ENCODE assay signal across 8 cellular contexts in genomic region chr9:130689937-130690700, GRCh38. TPM values are rescaled to one million over a fixed set of nuclear protein-coding genes. Genes with fewer than 3 reads are reported as not detected.
DNase-seq lines count a peak whose midpoint lies in the region; ATAC-seq, FAIRE-seq and TF ChIP-seq lines count a peak whose summit lies in the region.

No MANE protein-coding gene starts in this region.

- TF ChIP-seq CTCF in PC-9 (conservative IDR thresholded peaks at IDR 0.05), result no peak

- H3K36me3 Mint-ChIP-seq in CD8-positive, alpha-beta memory T cell, result peaks cover 0 to 11% (median 2%) of the 10 kb centered on the region in 3 donors

- intact Hi-C loops in PC-9 (cut with micrococcal nuclease; ENCODE audit: unreplicated experiment), result loop anchor here (1.0 to 10.0 kb wide), 2 partner anchors 338 to 805 kb away; no protein-coding TSS in a partner anchor

- H3K4me3 ChIP-seq in CD8-positive, alpha-beta memory T cell (ENCODE audit: low read length), result no peak overlapping the region
- H3K4me3 ChIP-seq in PC-9, result peak overlapping the region; percentile 70

- no peak overlapping the region for H3K27ac ChIP-seq in CD8-positive, alpha-beta memory T cell (ENCODE audit: low read depth, low read length)
- peak overlapping the region; percentile 29 for H3K27ac ChIP-seq in PC-9

- H2AFZ ChIP-seq in PC-9, result peak overlapping the region; percentile 84

- ATAC-seq in GM18511 (IDR thresholded peaks at IDR 0.05; ENCODE audit: unreplicated experiment), result no peak
- no peak for ATAC-seq in HG02763 (IDR thresholded peaks at IDR 0.05; ENCODE audit: unreplicated experiment)
- no peak for ATAC-seq in GM18505 (IDR thresholded peaks at IDR 0.05; ENCODE audit: unreplicated experiment)

- H3K27me3 ChIP-seq in CD8-positive, alpha-beta memory T cell (ENCODE audit: insufficient read depth, low read length, poor library complexity, severe bottlenecking), result no peaks in the 10 kb centered on the region
- H3K27me3 ChIP-seq in PC-9 (ENCODE audit: insufficient read depth, low read depth), result no peaks in the 10 kb centered on the region

- H3K9me3 ChIP-seq in CD8-positive, alpha-beta memory T cell (ENCODE audit: low read length), result no peaks in the 10 kb centered on the region
- no peaks in the 10 kb centered on the region for H3K9me3 ChIP-seq in PC-9 (ENCODE audit: insufficient read depth, low read depth)

- H3K36me3 ChIP-seq in CD8-positive, alpha-beta memory T cell (ENCODE audit: insufficient read depth, low read length), result no peaks in the 10 kb centered on the region
- no peaks in the 10 kb centered on the region for H3K36me3 ChIP-seq in PC-9 (ENCODE audit: low read depth)

- H3F3A ChIP-seq in PC-9 (ENCODE audit: insufficient read depth, low read depth), result peaks cover 12% of the 10 kb centered on the region; the same call in 1 of the 2 replicates

- TF ChIP-seq POLR2A in GM18505 (IDR thresholded peaks at IDR 0.05; ENCODE audit: borderline replicate concordance, extremely low read depth, insufficient read depth, insufficient read length), result no peak

- peak; percentile 92 for FAIRE-seq in endometrium (lab: Jason Lieb, UNC)

- H3K9me3 Mint-ChIP-seq in CD8-positive, alpha-beta memory T cell, result peaks cover 0 to 2% (median 0%) of the 10 kb centered on the region in 5 donors

- H3K4me1 ChIP-seq in CD8-positive, alpha-beta memory T cell (ENCODE audit: insufficient read depth, low read length), result peaks cover 19% of the 10 kb centered on the region
- H3K4me1 ChIP-seq in PC-9 (replicated peaks; ENCODE audit: insufficient read depth), result peaks cover 21% of the 10 kb centered on the region

- peaks cover 24 to 39% (median 34%) of the 10 kb centered on the region in 3 donors for H3K4me1 Mint-ChIP-seq in CD8-positive, alpha-beta memory T cell

- no peak for DNase-seq in CD8-positive, alpha-beta memory T cell
- peak; percentile 95 for DNase-seq in HuH-7 (ENCODE audit: low spot score)
- peak; percentile 83 to 95 for DNase-seq in PC-9
- DNase-seq in midbrain (lab: John Stamatoyannopoulos, UW), result peak; percentile 82

- H3K27ac Mint-ChIP-seq in CD8-positive, alpha-beta memory T cell, result no peak overlapping the region

- POLR2A ChIA-PET in CD8-positive, alpha-beta memory T cell (lab: Charles Lee), result no interaction called here
- POLR2A ChIA-PET in PC-9 (lab: Charles Lee; ENCODE audit: unreplicated experiment), result interaction anchor here (0.6 to 0.8 kb wide), 4 partner anchors 38 to 279 kb away, joined by 4 to 14 read pairs (median 8); no protein-coding TSS in a partner anchor

- TSS peak; percentile 39 for BruUV-seq in PC-9 (replicated peaks; lab: Mats Ljungman, UMichigan)

- peaks cover 16% of the 10 kb centered on the region for H3K79me2 ChIP-seq in PC-9 (ENCODE audit: low read depth)

- peak overlapping the region; percentile 82 for H3K4me2 ChIP-seq in PC-9

- H4K20me1 ChIP-seq in PC-9 (ENCODE audit: insufficient read depth), result peaks cover 5% of the 10 kb centered on the region; the same call in 1 of the 2 replicates

- peak overlapping the region in 4 of 7 donors; percentile 3 to 69 (median 56) for H3K4me3 Mint-ChIP-seq in CD8-positive, alpha-beta memory T cell

- CTCF ChIA-PET in CD8-positive, alpha-beta memory T cell (lab: Charles Lee), result interaction anchor here (0.7 to 1.7 kb wide), 3 partner anchors 8 to 11 kb away, joined by 3 to 6 read pairs (median 4); no protein-coding TSS in a partner anchor
- CTCF ChIA-PET in PC-9 (lab: Charles Lee), result interaction anchor here (0.6 to 1.9 kb wide), 2 partner anchors 11 to 236 kb away, joined by 3 to 6 read pairs; no protein-coding TSS in a partner anchor

- no peaks in the 10 kb centered on the region for H3K9me2 ChIP-seq in PC-9 (ENCODE audit: insufficient read depth)

- peaks cover 4 to 8% of the 10 kb centered on the region in 2 donors for H3K27me3 Mint-ChIP-seq in CD8-positive, alpha-beta memory T cell

RNA-seq across cellular contexts. Expression of gene EXOSC2, which starts 3.5 kb away (rescaled TPM):
- 10 to 100 TPM; 83.5 to 88.4 TPM for total RNA-seq in CD8-positive, alpha-beta memory T cell
- polyA plus RNA-seq in CD8-positive, alpha-beta memory T cell, result 24.2 TPM
- 49.5 and 52.0 TPM in 2 replicates for total RNA-seq in PC-9 (2021)

RNA-seq across cellular contexts. Expression of gene PRDM12, which starts 25.7 kb away (rescaled TPM):
- under 1 TPM in 1 of 2 experiments, not detected in 1; 0.11 TPM for total RNA-seq in CD8-positive, alpha-beta memory T cell
- not detected for polyA plus RNA-seq in CD8-positive, alpha-beta memory T cell
- total RNA-seq in PC-9 (2021), result 0.35 and 0.46 TPM in 2 replicates

Comparison
In these comparisons a context has a peak if more than half of its experiments do, and no peak if none do; other contexts are left out.
1. DNase-seq: peak in HuH-7 (single experiment), PC-9 (2 of 2) and midbrain (single experiment); none in CD8-positive, alpha-beta memory T cell (0 of 5).